In the genomic region with DNA sequence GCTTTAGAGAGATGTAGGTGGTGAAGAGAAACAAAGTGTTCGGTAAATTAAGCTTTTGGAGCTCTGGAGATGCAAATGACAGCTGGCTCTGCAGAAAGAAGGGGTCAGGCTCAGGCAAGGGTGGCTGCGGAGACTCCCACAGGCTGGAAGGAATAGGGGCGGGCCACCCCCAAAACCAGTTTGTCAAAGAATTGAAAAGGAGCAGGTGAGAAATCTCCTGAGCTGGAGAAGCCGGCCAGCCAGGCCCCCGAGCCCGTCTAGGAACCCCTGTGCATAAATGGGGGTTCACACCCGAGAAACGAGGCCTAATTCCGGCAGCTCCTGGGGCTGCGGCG, we compare ENCODE assay signal across 8 cellular contexts. TPM values are rescaled to one million over a fixed set of nuclear protein-coding genes. Genes with fewer than 3 reads are reported as not detected.
A peak's percentile ranks its signal among the peaks of the same experiment; 100 is the strongest.
DNase-seq lines count a peak whose midpoint lies in the region; ATAC-seq, FAIRE-seq and TF ChIP-seq lines count a peak whose summit lies in the region.

No MANE protein-coding gene starts in this region.

- TF ChIP-seq RAD21 in GM12878 (IDR thresholded peaks at IDR 0.05; ENCODE audit: insufficient read depth, low read depth, low read length), result no peak

- H3K79me2 ChIP-seq in DND-41 (ENCODE audit: insufficient read depth, low read length) (peaks cover 62% of the 10 kb centered on the region), KMS-11 (ENCODE audit: insufficient read depth, low read depth) (peaks cover 55% of the 10 kb centered on the region), GM12878 (ENCODE audit: control insufficient read depth, insufficient read depth, low read length) (peaks cover 55% of the 10 kb centered on the region)

- in situ Hi-C loops in GM12878 (cut with MboI), result no loop called here

- WGBS in GM12878 (ENCODE audit: insufficient coverage, insufficient replicate concordance, low lambda C conversion rate, missing lambda C conversion rate), result 2% methylated on average over 11 of the region's 11 CpGs

- no peak for TF ChIP-seq CTCF in DND-41 (IDR thresholded peaks at IDR 0.05; ENCODE audit: borderline replicate concordance, extremely low read depth, low read length, poor library complexity, severe bottlenecking)
- TF ChIP-seq CTCF in KMS-11 (conservative IDR thresholded peaks at IDR 0.05; ENCODE audit: low read depth, low read length), result no peak
- TF ChIP-seq CTCF in GM12878 (IDR thresholded peaks at IDR 0.05 in 2 of 3, conservative IDR thresholded peaks at IDR 0.05 in 1 of 3; ENCODE audit: control insufficient read depth in 2 of 3, extremely low read depth in 1 of 3, insufficient read depth in 1 of 3, low read depth in 3 of 3, low read length in 3 of 3), result no peak
- TF ChIP-seq CTCF in kidney (IDR thresholded peaks at IDR 0.05; ENCODE audit: borderline replicate concordance, extremely low read depth, insufficient read depth), result no peak

- H3K27me3 ChIP-seq in DND-41 (ENCODE audit: insufficient read depth, low read length, poor library complexity) (no peaks in the 10 kb centered on the region), KMS-11 (ENCODE audit: insufficient read depth, low read depth) (no peaks in the 10 kb centered on the region), GM12878 (replicated peaks in 1 of 2; ENCODE audit: control insufficient read depth in 2 of 2, insufficient read depth in 2 of 2, low read length in 1 of 2) (no peaks in the 10 kb centered on the region)

- BruUV-seq in GM12878 (replicated peaks; lab: Mats Ljungman, UMichigan), result no TSS peak

- ATAC-seq in DND-41 (ENCODE audit: insufficient read depth, low read depth), result peak; percentile 10
- peak; percentile 17 for ATAC-seq in GM21515 (IDR thresholded peaks at IDR 0.05; ENCODE audit: unreplicated experiment)
- ATAC-seq in GM12878, result peak; percentile 37
- peak; percentile 29 for ATAC-seq in stimulated activated naive CD8-positive, alpha-beta T cell treated with anti-CD3 and anti-CD28 coated beads, Interleukin-15, amount 100 ng/mL, for 72 hours

- peaks cover 40% of the 10 kb centered on the region for H3K4me1 ChIP-seq in DND-41 (ENCODE audit: insufficient read depth, low read length)
- H3K4me1 ChIP-seq in KMS-11 (ENCODE audit: low read depth, poor library complexity, severe bottlenecking), result peaks cover 40% of the 10 kb centered on the region
- peaks cover 5% of the 10 kb centered on the region for H3K4me1 ChIP-seq in GM12878 (ENCODE audit: control insufficient read depth, insufficient read depth, low read length)
- peaks cover 4 to 5% of the 10 kb centered on the region in 2 donors for H3K4me1 ChIP-seq in kidney (ENCODE audit: control insufficient read depth in 1 of 2, insufficient read depth in 1 of 2, low read depth in 1 of 2, low read length in 2 of 2)

- H3K4me3 Mint-ChIP-seq in stimulated activated naive CD8-positive, alpha-beta T cell treated with anti-CD3 and anti-CD28 coated beads, Interleukin-15, amount 100 ng/mL, for 72 hours, result peak overlapping the region; percentile 100

- POLR2A ChIA-PET in GM12878 (lab: Charles Lee), result interaction anchor here (0.5 to 5.6 kb wide), 6 partner anchors 9 to 759 kb away, joined by 3 to 39 read pairs (median 5); a partner anchor contains a TSS

- FAIRE-seq in GM12878 (lab: Jason Lieb, UNC), result no peak
- no peak for FAIRE-seq in kidney (lab: Jason Lieb, UNC)

- H2AFZ ChIP-seq in DND-41 (ENCODE audit: low read depth, low read length), result peak overlapping the region; percentile 90
- H2AFZ ChIP-seq in KMS-11 (ENCODE audit: low read depth), result peak overlapping the region; percentile 70
- peak overlapping the region; percentile 79 for H2AFZ ChIP-seq in GM12878 (ENCODE audit: control insufficient read depth, low read depth, low read length)

- H3K27ac ChIP-seq in DND-41 (ENCODE audit: low read length) (peak overlapping the region; percentile 91), KMS-11 (peak overlapping the region; percentile 95), GM12878 (ENCODE audit: control insufficient read depth, insufficient read depth) (peak overlapping the region; percentile 90), kidney (ENCODE audit: low read depth in 2 of 2, low read length in 2 of 2) (peak overlapping the region; percentile 82 to 95)

- intact Hi-C loops in GM12878 (cut with micrococcal nuclease; ENCODE audit: unreplicated experiment), result loop anchor here (1.0 to 2.0 kb wide), 2 partner anchors 13 to 71 kb away; a partner anchor contains a TSS
- intact Hi-C loops in kidney (cut with DNase I), result no loop called here

- CTCF ChIA-PET in GM12878 (lab: Yijun Ruan, JAX), result interaction anchor here (0.8 to 1.2 kb wide), 3 partner anchors 9 to 32 kb away, joined by 3 to 10 read pairs (median 3); no protein-coding TSS in a partner anchor

- TF ChIP-seq POLR2A in GM12878 (IDR thresholded peaks at IDR 0.05; ENCODE audit: low read depth, low read length), result no peak

- SMC1A ChIA-PET in GM12878 (lab: Charles Lee; ENCODE audit: uncharacterized antibody, unreplicated experiment), result interaction anchor here (0.6 to 1.2 kb wide), 7 partner anchors 8 to 71 kb away, joined by 3 to 12 read pairs (median 3); a partner anchor contains a TSS

- peak; percentile 24 for DNase-seq in DND-41
- DNase-seq in GM12878 (ENCODE audit: low read depth, low spot score), result no peak
- DNase-seq in kidney, result no peak
- DNase-seq in stimulated activated naive CD8-positive, alpha-beta T cell treated with anti-CD3 and anti-CD28 coated beads, Interleukin-15, amount 100 ng/mL, for 72 hours, result no peak
- no peak for DNase-seq in foreskin melanocyte
- no peak for DNase-seq in NAMALWA (ENCODE audit: low spot score)

- no peak for TF ChIP-seq EP300 in GM12878 (IDR thresholded peaks at IDR 0.05; ENCODE audit: borderline replicate concordance in 1 of 2, control insufficient read depth in 1 of 2, low read depth in 2 of 2, low read length in 2 of 2)

- RAD21 ChIA-PET in GM12878 (lab: Charles Lee; ENCODE audit: unreplicated experiment), result interaction anchor here (0.6 to 1.8 kb wide), 6 partner anchors 9 to 71 kb away, joined by 3 to 12 read pairs (median 3); a partner anchor contains a TSS

- H3K4me1 Mint-ChIP-seq in stimulated activated naive CD8-positive, alpha-beta T cell treated with anti-CD3 and anti-CD28 coated beads, Interleukin-15, amount 100 ng/mL, for 72 hours, result peaks cover 35% of the 10 kb centered on the region

- peak overlapping the region; percentile 72 for H3K4me2 ChIP-seq in DND-41 (ENCODE audit: insufficient read depth, low read length)
- peak overlapping the region; percentile 74 for H3K4me2 ChIP-seq in KMS-11
- peak overlapping the region; percentile 78 for H3K4me2 ChIP-seq in GM12878 (ENCODE audit: control insufficient read depth, insufficient read depth)

- H3K9me3 Mint-ChIP-seq in stimulated activated naive CD8-positive, alpha-beta T cell treated with anti-CD3 and anti-CD28 coated beads, Interleukin-15, amount 100 ng/mL, for 72 hours, result peaks cover 6 to 9% of the 10 kb centered on the region in 2 donors

- H3K27me3 Mint-ChIP-seq in stimulated activated naive CD8-positive, alpha-beta T cell treated with anti-CD3 and anti-CD28 coated beads, Interleukin-15, amount 100 ng/mL, for 72 hours, result no peaks in the 10 kb centered on the region

- H3K9ac ChIP-seq in DND-41 (ENCODE audit: low read depth, low read length) (peak overlapping the region; percentile 83), KMS-11 (peak overlapping the region; percentile 98), GM12878 (ENCODE audit: control insufficient read depth, insufficient read depth, low read length) (peak overlapping the region; percentile 92), kidney (ENCODE audit: low read length in 2 of 2) (peak overlapping the region; percentile 77 to 79)

- H3K27ac Mint-ChIP-seq in stimulated activated naive CD8-positive, alpha-beta T cell treated with anti-CD3 and anti-CD28 coated beads, Interleukin-15, amount 100 ng/mL, for 72 hours, result peak overlapping the region; percentile 99

- peaks cover 29% of the 10 kb centered on the region for H3K36me3 ChIP-seq in DND-41 (ENCODE audit: insufficient read depth, low read length)
- no peaks in the 10 kb centered on the region; the same call in 1 of the 2 replicates for H3K36me3 ChIP-seq in KMS-11 (ENCODE audit: insufficient read depth)
- H3K36me3 ChIP-seq in GM12878 (ENCODE audit: control insufficient read depth in 2 of 2, insufficient read depth in 2 of 2, low read length in 1 of 2), result peaks cover 0 to 3% of the 10 kb centered on the region in 2 experiments; a peak in 1 of 4 replicates
- H3K36me3 ChIP-seq in kidney (ENCODE audit: control insufficient read depth in 1 of 2, insufficient read depth in 2 of 2, low read length in 2 of 2), result no peaks in the 10 kb centered on the region

- no peaks in the 10 kb centered on the region for H3K9me3 ChIP-seq in DND-41 (ENCODE audit: insufficient read depth, low read length, severe bottlenecking)
- H3K9me3 ChIP-seq in GM12878 (replicated peaks; ENCODE audit: control insufficient read depth, insufficient read depth, low read length), result no peaks in the 10 kb centered on the region
- no peaks in the 10 kb centered on the region for H3K9me3 ChIP-seq in kidney (ENCODE audit: control insufficient read depth in 1 of 2, low read length in 2 of 2)

- H4K20me1 ChIP-seq in DND-41 (ENCODE audit: insufficient read depth, low read length), result peaks cover 37% of the 10 kb centered on the region
- peaks cover 35% of the 10 kb centered on the region for H4K20me1 ChIP-seq in KMS-11 (ENCODE audit: insufficient read depth)
- peaks cover 3% of the 10 kb centered on the region; the same call in 1 of the 2 replicates for H4K20me1 ChIP-seq in GM12878 (ENCODE audit: control insufficient read depth, insufficient read depth)

- H3K4me3 ChIP-seq in DND-41 (ENCODE audit: low read depth in 1 of 2, low read length in 2 of 2) (peak overlapping the region; percentile 77 to 84), KMS-11 (IDR thresholded peaks at IDR 0.05; ENCODE audit: insufficient read depth, low read depth, low read length) (no peak overlapping the region), GM12878 (peak overlapping the region; percentile 87), kidney (ENCODE audit: low read length in 2 of 2) (peak overlapping the region; percentile 76 to 94)

RNA-seq across cellular contexts. Expression of a gene that starts 0.5 kb away (rescaled TPM):
- 37.3 and 38.2 TPM in 2 replicates for total RNA-seq in GM12878 (2013; cell fraction: nucleolus; rRNA removed)
- total RNA-seq in GM12878 (2014; rRNA removed) (30.9 and 38.7 TPM in 2 replicates), GM12878 (2014; rRNA removed; fragmentation: Illumina TruSeq; extraction: Trizol) (57.4 and 63.0 TPM in 2 replicates), GM12878 (2021) (64.6 and 69.4 TPM in 2 replicates), kidney (54.0 TPM)
- 43.1 TPM for polyA plus RNA-seq in GM12878 (2011; ENCODE audit: low read depth)
- polyA plus RNA-seq in GM12878 (2011; rRNA removed) (96.1 and 138 TPM in 2 replicates), GM12878 (2014; fragmentation: Illumina TruSeq; extraction: Trizol) (103 and 136 TPM in 2 replicates), GM12878 (2014; fragmentation: Nextera tagmentation; extraction: Ambion mirVana) (10 to 100 TPM; 32.8 to 54.9 TPM), GM12878 (2014; rRNA removed) (66.7 and 77.9 TPM in 2 replicates), GM12878 (2016; fragmentation: Nextera tagmentation; extraction: Ambion mirVana) (100 to 1,000 TPM; 123 to 124 TPM), kidney (ENCODE audit: insufficient read depth, low read depth, low replicate concordance) (91.1 TPM)
- 32.2 and 36.6 TPM in 2 replicates for polyA plus RNA-seq in GM12878 (2011; cell fraction: cytosol; rRNA removed)
- polyA plus RNA-seq in GM12878 (2011; cell fraction: nucleus; rRNA removed), result 30.4 and 36.2 TPM in 2 replicates
- 80.0 and 95.2 TPM in 2 replicates for polyA plus RNA-seq in GM12878 (2012)
- polyA minus RNA-seq in GM12878 (2011; rRNA and poly(A)+ RNA removed), result 23.6 and 40.0 TPM in 2 replicates
- 11.4 and 11.9 TPM in 2 replicates for polyA minus RNA-seq in GM12878 (2011; cell fraction: cytosol; rRNA and poly(A)+ RNA removed)
- 17.9 and 31.4 TPM in 2 replicates for polyA minus RNA-seq in GM12878 (2011; cell fraction: nucleus; rRNA and poly(A)+ RNA removed)

RNA-seq across cellular contexts. Expression of a gene that starts 13.3 kb away (rescaled TPM):
- total RNA-seq in GM12878 (2013; cell fraction: nucleolus; rRNA removed), result 76.9 and 83.4 TPM in 2 replicates
- total RNA-seq in GM12878 (2014; rRNA removed), result 16.5 and 18.7 TPM in 2 replicates
- total RNA-seq in GM12878 (2014; rRNA removed; fragmentation: Illumina TruSeq; extraction: Trizol), result 14.1 and 15.3 TPM in 2 replicates
- total RNA-seq in GM12878 (2021), result 14.1 and 15.2 TPM in 2 replicates
- 2.9 TPM for polyA plus RNA-seq in GM12878 (2011; ENCODE audit: low read depth)
- 8.7 and 9.0 TPM in 2 replicates for polyA plus RNA-seq in GM12878 (2011; rRNA removed)
- polyA plus RNA-seq in GM12878 (2011; cell fraction: cytosol; rRNA removed), result 5.7 and 9.1 TPM in 2 replicates
- polyA plus RNA-seq in GM12878 (2011; cell fraction: nucleus; rRNA removed), result 15.1 and 17.0 TPM in 2 replicates
- 4.6 and 5.5 TPM in 2 replicates for polyA plus RNA-seq in GM12878 (2012)
- 10.4 and 11.5 TPM in 2 replicates for polyA plus RNA-seq in GM12878 (2014; fragmentation: Illumina TruSeq; extraction: Trizol)
- 1 to 10 TPM; 2.8 to 3.1 TPM for polyA plus RNA-seq in GM12878 (2014; fragmentation: Nextera tagmentation; extraction: Ambion mirVana)
- 5.8 and 8.0 TPM in 2 replicates for polyA plus RNA-seq in GM12878 (2014; rRNA removed)
- polyA plus RNA-seq in GM12878 (2016; fragmentation: Nextera tagmentation; extraction: Ambion mirVana), result 10 to 100 TPM; 13.0 to 13.6 TPM
- 62.1 and 141 TPM in 2 replicates for polyA minus RNA-seq in GM12878 (2011; rRNA and poly(A)+ RNA removed)
- 13.2 and 14.0 TPM in 2 replicates for polyA minus RNA-seq in GM12878 (2011; cell fraction: cytosol; rRNA and poly(A)+ RNA removed)
- polyA minus RNA-seq in GM12878 (2011; cell fraction: nucleus; rRNA and poly(A)+ RNA removed), result 59.0 and 95.4 TPM in 2 replicates
- 34.4 TPM for total RNA-seq in kidney
- 7.3 TPM for polyA plus RNA-seq in kidney (ENCODE audit: insufficient read depth, low read depth, low replicate concordance)
